1 cellular context compared by ENCODE assay signal in genomic region chr3:58065700-58066167, GRCh38.
TF ChIP-seq lines count a peak whose summit lies in the region.

No MANE protein-coding gene starts in this region.

TF ChIP-seq in HCT116, 20 proteins besides CTCF, POLR2A, EP300 and RAD21 (continued from another document):
- no peak for TF ChIP-seq ZBTB33 (IDR thresholded peaks at IDR 0.05; ENCODE audit: extremely low read depth, insufficient replicate concordance, low read length)
- no peak for TF ChIP-seq CEBPB (IDR thresholded peaks at IDR 0.05; ENCODE audit: low read depth)
- TF ChIP-seq REST (IDR thresholded peaks at IDR 0.05; ENCODE audit: low read depth): no peak
- TF ChIP-seq SRF (IDR thresholded peaks at IDR 0.05; ENCODE audit: low read depth): no peak
- TF ChIP-seq EZH2 (IDR thresholded peaks at IDR 0.05): no peak
- no peak for TF ChIP-seq ATF3 (IDR thresholded peaks at IDR 0.05)
- TF ChIP-seq MAX (IDR thresholded peaks at IDR 0.05): no peak
- TF ChIP-seq FOSL1 (IDR thresholded peaks at IDR 0.05; ENCODE audit: low read depth): no peak
- no peak for TF ChIP-seq SIN3A (IDR thresholded peaks at IDR 0.05; ENCODE audit: low read depth)
- no peak for TF ChIP-seq ZNF274 (IDR thresholded peaks at IDR 0.05; ENCODE audit: low read depth, low read length)
- TF ChIP-seq YY1 (IDR thresholded peaks at IDR 0.05; ENCODE audit: extremely low read depth, insufficient replicate concordance, low read depth, low read length): no peak
- TF ChIP-seq SP1 (IDR thresholded peaks at IDR 0.05; ENCODE audit: low read depth): no peak
- TF ChIP-seq ZFX (IDR thresholded peaks at IDR 0.05): no peak
- no peak for TF ChIP-seq POLR2AphosphoS5 (IDR thresholded peaks at IDR 0.05; ENCODE audit: low read depth, low read length)
